ENCODE assay signal across 17 cellular contexts in genomic region chr16:78816499-78817441, GRCh38.
A peak's percentile ranks its signal among the peaks of the same experiment; 100 is the strongest.
DNase-seq lines count a peak whose midpoint lies in the region; ATAC-seq, FAIRE-seq and TF ChIP-seq lines count a peak whose summit lies in the region.
"Had no signal": no experiment of that assay in that cellular context is flagged by ENCODE, and none has a peak within 500 bp of the region (broad histone marks: within the 10 kb centered on the region; RNA-seq: fewer than 3 reads in every experiment).

No MANE protein-coding gene starts in this region.

- no peak overlapping the region for H3K4me3 Mint-ChIP-seq in MCF 10A (ENCODE audit: unreplicated experiment)
- H3K4me3 Mint-ChIP-seq: activated CD4-positive, alpha-beta T cell treated with anti-CD3 and anti-CD28 coated beads, Interleukin-2, amount 10 ng/mL, durations not matched to agents 7 days and 5 days; IgD-negative memory B cell; stimulated activated naive CD8-positive, alpha-beta T cell treated with anti-CD3 and anti-CD28 coated beads, Interleukin-15, amount 100 ng/mL, for 72 hours had no signal

- TF ChIP-seq CTCF in MCF 10A (IDR thresholded peaks at IDR 0.05; ENCODE audit: unreplicated experiment) (no peak), mammary epithelial cell (conservative IDR thresholded peaks at IDR 0.05 in 1 of 2, IDR thresholded peaks at IDR 0.05 in 1 of 2; ENCODE audit: extremely low read depth in 1 of 2, insufficient read depth in 1 of 2, low read depth in 1 of 2, low read length in 2 of 2) (no peak), vagina (IDR thresholded peaks at IDR 0.05) (no peak)

- peak; percentile 81 for ATAC-seq in left ventricle myocardium superior
- ATAC-seq: stimulated activated naive CD8-positive, alpha-beta T cell treated with anti-CD3 and anti-CD28 coated beads, Interleukin-15, amount 100 ng/mL, for 72 hours had no signal

- in situ Hi-C loops in mammary epithelial cell (cut with MboI; ENCODE audit: low sequenced_read_pairs in 2 of 2): no loop called here

- H4K20me1 ChIP-seq in mammary epithelial cell (ENCODE audit: insufficient read depth, low read length): no peaks in the 10 kb centered on the region

- H3K4me2 ChIP-seq in mammary epithelial cell (ENCODE audit: insufficient read depth, low read depth, low read length): no peak overlapping the region

- POLR2A ChIA-PET in MCF 10A (lab: Yijun Ruan, JAX): interaction anchor here (0.5 to 1.0 kb wide), 5 partner anchors 10 to 313 kb away, joined by 3 to 7 read pairs (median 3); no protein-coding TSS in a partner anchor

- BruUV-seq in MCF 10A (replicated peaks; lab: Mats Ljungman, UMichigan): no TSS peak
- BruUV-seq in mammary epithelial cell (replicated peaks; lab: Mats Ljungman, UMichigan): no TSS peak

- intact Hi-C loops in MCF 10A (cut with micrococcal nuclease): no loop called here
- intact Hi-C loops in mammary epithelial cell (cut with micrococcal nuclease): no loop called here
- intact Hi-C loops in left ventricle myocardium superior (cut with micrococcal nuclease): no loop called here
- intact Hi-C loops in vagina (cut with DNase I): loop anchor here (10.0 kb wide), 1 partner anchor 132 kb away; no protein-coding TSS in a partner anchor

- H3K4me3 ChIP-seq in mammary epithelial cell (replicated peaks in 1 of 3; ENCODE audit: insufficient read depth in 1 of 3, low read depth in 2 of 3, low read length in 3 of 3): no peak overlapping the region
- no peak overlapping the region for H3K4me3 ChIP-seq in vagina
- H3K4me3 ChIP-seq: SJCRH30 had no signal

- CTCF ChIA-PET in MCF 10A (lab: Yijun Ruan, JAX) (interaction anchor here (0.5 to 0.7 kb wide), 4 partner anchors 52 to 786 kb away, joined by 3 to 7 read pairs (median 3); no protein-coding TSS in a partner anchor), mammary epithelial cell (lab: Charles Lee; ENCODE audit: low non-redundant PET) (no interaction called here)

- DNase-seq in MCF 10A (ENCODE audit: unreplicated experiment): peak; percentile 18
- DNase-seq in mammary epithelial cell: no peak
- no peak for DNase-seq in left ventricle myocardium superior
- peak; percentile 7 for DNase-seq in pons (ENCODE audit: low spot score)
- no peak for DNase-seq in vagina (ENCODE audit: extremely low spot score in 2 of 2)
- DNase-seq in GM12891 (ENCODE audit: insufficient read length, low spot score): no peak
- DNase-seq in GM03348 (ENCODE audit: low spot score): no peak
- no peak for DNase-seq in NCI-H1417 treated with DMSO at 0.1 percent for 48 hours (lab: John Stamatoyannopoulos, UW)
- DNase-seq: activated CD4-positive, alpha-beta T cell treated with anti-CD3 and anti-CD28 coated beads, Interleukin-2, amount 10 ng/mL, durations not matched to agents 7 days and 5 days; activated T-cell treated with anti-CD3 and anti-CD28 coated beads, Interleukin-2, amount 50 U/mL, for 1 hour; GDM1; H7; SJCRH30; stimulated activated CD4-positive, alpha-beta T cell treated with anti-CD3 and anti-CD28 coated beads, Interleukin-12 subunit alpha, Interleukin-12 subunit beta, amount 100 ng/mL, for 4 hours; stimulated activated naive CD8-positive, alpha-beta T cell treated with anti-CD3 and anti-CD28 coated beads, Interleukin-15, amount 100 ng/mL, for 72 hours; T1000 had no signal

- no peaks in the 10 kb centered on the region for H3K9me3 Mint-ChIP-seq in MCF 10A (ENCODE audit: unreplicated experiment)
- H3K9me3 Mint-ChIP-seq: IgD-negative memory B cell; stimulated activated naive CD8-positive, alpha-beta T cell treated with anti-CD3 and anti-CD28 coated beads, Interleukin-15, amount 100 ng/mL, for 72 hours had no signal

- H3K27ac ChIP-seq in mammary epithelial cell (ENCODE audit: insufficient read depth, low read depth, low read length): no peak overlapping the region
- H3K27ac ChIP-seq in vagina: peak overlapping the region; percentile 62
- H3K27ac ChIP-seq: SJCRH30 had no signal

- H3K36me3 Mint-ChIP-seq in MCF 10A (ENCODE audit: insufficient read depth, unreplicated experiment): peaks cover 5% of the 10 kb centered on the region

- no peak overlapping the region for H3K9ac ChIP-seq in mammary epithelial cell (ENCODE audit: insufficient read depth, low read length)

- dilution Hi-C loops in mammary epithelial cell (cut with HindIII; ENCODE audit: low sequenced_read_pairs): no loop called here

- TF ChIP-seq POLR2A in vagina (IDR thresholded peaks at IDR 0.05) (no peak), GM12891 (IDR thresholded peaks at IDR 0.05; ENCODE audit: low read depth, low read length) (no peak)

- H3K27me3 Mint-ChIP-seq in MCF 10A (ENCODE audit: insufficient read depth, unreplicated experiment): no peaks in the 10 kb centered on the region
- H3K27me3 Mint-ChIP-seq: activated CD4-positive, alpha-beta T cell treated with anti-CD3 and anti-CD28 coated beads, Interleukin-2, amount 10 ng/mL, durations not matched to agents 7 days and 5 days; IgD-negative memory B cell; stimulated activated naive CD8-positive, alpha-beta T cell treated with anti-CD3 and anti-CD28 coated beads, Interleukin-15, amount 100 ng/mL, for 72 hours had no signal

- no peaks in the 10 kb centered on the region for H3K4me1 Mint-ChIP-seq in MCF 10A (ENCODE audit: insufficient read depth, unreplicated experiment)
- H3K4me1 Mint-ChIP-seq: activated CD4-positive, alpha-beta T cell treated with anti-CD3 and anti-CD28 coated beads, Interleukin-2, amount 10 ng/mL, durations not matched to agents 7 days and 5 days; stimulated activated naive CD8-positive, alpha-beta T cell treated with anti-CD3 and anti-CD28 coated beads, Interleukin-15, amount 100 ng/mL, for 72 hours had no signal

- no peak overlapping the region for H3K27ac Mint-ChIP-seq in MCF 10A (ENCODE audit: low read depth, unreplicated experiment)
- H3K27ac Mint-ChIP-seq: activated CD4-positive, alpha-beta T cell treated with anti-CD3 and anti-CD28 coated beads, Interleukin-2, amount 10 ng/mL, durations not matched to agents 7 days and 5 days; IgD-negative memory B cell; stimulated activated naive CD8-positive, alpha-beta T cell treated with anti-CD3 and anti-CD28 coated beads, Interleukin-15, amount 100 ng/mL, for 72 hours had no signal

- no peaks in the 10 kb centered on the region for H3K4me1 ChIP-seq in mammary epithelial cell (ENCODE audit: insufficient read depth, low read length)
- H3K4me1 ChIP-seq in vagina: peaks cover 33% of the 10 kb centered on the region
- H3K4me1 ChIP-seq: SJCRH30 had no signal

- H3K36me3 ChIP-seq in mammary epithelial cell (ENCODE audit: insufficient read depth, low read length) (no peaks in the 10 kb centered on the region), vagina (no peaks in the 10 kb centered on the region)
- H3K36me3 ChIP-seq: SJCRH30 had no signal

- 0% methylated on average over 2 of the region's 2 CpGs for WGBS in mammary epithelial cell (ENCODE audit: low coverage, missing lambda C conversion rate)

- no peaks in the 10 kb centered on the region for H3K27me3 ChIP-seq in mammary epithelial cell (ENCODE audit: insufficient read depth, low read length)
- H3K27me3 ChIP-seq in vagina: no peaks in the 10 kb centered on the region
- H3K27me3 ChIP-seq: SJCRH30 had no signal

- no peak overlapping the region for H2AFZ ChIP-seq in mammary epithelial cell (ENCODE audit: low read depth, low read length)

- peaks cover 21% of the 10 kb centered on the region for H3K9me3 ChIP-seq in mammary epithelial cell (replicated peaks; ENCODE audit: insufficient read depth, low read length)
- H3K9me3 ChIP-seq in vagina: no peaks in the 10 kb centered on the region
- H3K9me3 ChIP-seq: SJCRH30 had no signal

- no peaks in the 10 kb centered on the region for H3K79me2 ChIP-seq in mammary epithelial cell (ENCODE audit: insufficient read depth, low read length)

- FAIRE-seq in GM12891 (lab: Jason Lieb, UNC): no peak

TF ChIP-seq in GM12891, 5 proteins besides CTCF, POLR2A, EP300 and RAD21:
- TF ChIP-seq SPI1 (IDR thresholded peaks at IDR 0.05; ENCODE audit: low read depth, low read length): no peak

Comparison
In these comparisons a context has a peak if more than half of its experiments do, and no peak if none do; other contexts are left out.
1. DNase-seq: peak in MCF 10A (single experiment) and pons (single experiment); none in mammary epithelial cell (single experiment), left ventricle myocardium superior (single experiment), vagina (0 of 2), GM12891 (single experiment), GM03348 (single experiment) and NCI-H1417 treated with DMSO at 0.1 percent for 48 hours (single experiment).